ENCODE assay signal across 11 cellular contexts in the genomic region with DNA sequence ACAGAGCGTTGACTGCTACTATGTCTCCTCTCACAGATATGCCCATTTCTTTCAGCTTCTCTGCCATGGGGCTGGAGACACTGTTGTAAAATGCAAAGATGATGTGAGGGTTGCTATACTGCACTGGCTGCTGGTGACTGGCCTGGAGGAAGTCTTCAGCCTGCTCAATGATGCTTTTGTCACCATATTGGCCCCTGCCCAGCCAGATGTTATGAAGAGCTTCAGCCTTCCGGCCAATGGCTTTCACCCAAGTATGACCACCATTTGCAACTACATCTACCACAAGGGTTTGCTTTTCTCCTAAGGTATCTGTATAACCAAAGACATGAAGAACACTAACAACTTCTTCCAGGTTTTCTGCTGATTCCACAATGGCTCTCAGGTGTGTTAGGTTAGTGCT. TPM values are rescaled to one million over a fixed set of nuclear protein-coding genes. Genes with fewer than 3 reads are reported as not detected.
A peak's percentile ranks its signal among the peaks of the same experiment; 100 is the strongest.
DNase-seq lines count a peak whose midpoint lies in the region; ATAC-seq and TF ChIP-seq lines count a peak whose summit lies in the region.
"Had no signal": no experiment of that assay in that cellular context is flagged by ENCODE, and none has a peak within 500 bp of the region (broad histone marks: within the 10 kb centered on the region; RNA-seq: fewer than 3 reads in every experiment).

No MANE protein-coding gene starts in this region.

- no peak overlapping the region for H3K4me3 ChIP-seq in CD8-positive, alpha-beta T cell (ENCODE audit: low read depth, low read length)
- peak overlapping the region; percentile 74 for H3K4me3 ChIP-seq in Loucy (ENCODE audit: low read length, poor library complexity, severe bottlenecking)

- H3K9me3 ChIP-seq in CD8-positive, alpha-beta T cell (ENCODE audit: low read length): no peaks in the 10 kb centered on the region
- H3K9me3 ChIP-seq in Loucy (ENCODE audit: insufficient read depth, low read depth, low read length): no peaks in the 10 kb centered on the region

- POLR2A ChIA-PET in CD8-positive, alpha-beta T cell (lab: Charles Lee): interaction anchor here (3.5 kb wide), 1 partner anchor 22 kb away, joined by 27 read pairs; the partner anchor contains the start of genes MRPL32 and PSMA2

- no peak overlapping the region for H3K27ac Mint-ChIP-seq in CD8-positive, alpha-beta T cell
- no peak overlapping the region for H3K27ac Mint-ChIP-seq in nephron progenitor cell

- H3K27me3 Mint-ChIP-seq in CD8-positive, alpha-beta T cell (ENCODE audit: low read depth): no peaks in the 10 kb centered on the region
- no peaks in the 10 kb centered on the region for H3K27me3 Mint-ChIP-seq in nephron progenitor cell (ENCODE audit: low read depth, poor library complexity)

- peaks cover 10% of the 10 kb centered on the region; the same call in 1 of the 2 replicates for H3F3A ChIP-seq in Loucy (ENCODE audit: low read depth)

- no peaks in the 10 kb centered on the region for H3K9me3 Mint-ChIP-seq in CD8-positive, alpha-beta T cell
- no peaks in the 10 kb centered on the region for H3K9me3 Mint-ChIP-seq in nephron progenitor cell

- TF ChIP-seq CTCF in CD8-positive, alpha-beta T cell (IDR thresholded peaks at IDR 0.05): no peak
- TF ChIP-seq CTCF in Loucy (conservative IDR thresholded peaks at IDR 0.05; ENCODE audit: low read length): no peak
- TF ChIP-seq CTCF in nephron progenitor cell (IDR thresholded peaks at IDR 0.05): no peak

- CTCF ChIA-PET in CD8-positive, alpha-beta T cell (lab: Charles Lee): interaction anchor here (1.1 to 1.6 kb wide), 3 partner anchors 16 to 672 kb away, joined by 3 to 7 read pairs (median 4); partner anchors contain the start of gene STK17A

- peaks cover 17% of the 10 kb centered on the region for H3K79me2 ChIP-seq in Loucy (ENCODE audit: insufficient read depth, low read length)

- H2AFZ ChIP-seq in Loucy (ENCODE audit: low read length): no peak overlapping the region

- no peaks in the 10 kb centered on the region for H3K9me2 ChIP-seq in Loucy (replicated peaks; ENCODE audit: low read depth, low read length)

- no peaks in the 10 kb centered on the region for H3K27me3 ChIP-seq in CD8-positive, alpha-beta T cell (ENCODE audit: insufficient read depth, low read length)
- no peaks in the 10 kb centered on the region for H3K27me3 ChIP-seq in Loucy (ENCODE audit: insufficient read depth, low read length, poor library complexity, severe bottlenecking)

- H3K4me3 Mint-ChIP-seq in CD8-positive, alpha-beta T cell: peak overlapping the region; percentile 87
- H3K4me3 Mint-ChIP-seq in nephron progenitor cell: peak overlapping the region; percentile 99

- peaks cover 50% of the 10 kb centered on the region for H3K4me1 Mint-ChIP-seq in CD8-positive, alpha-beta T cell (ENCODE audit: low read depth)
- H3K4me1 Mint-ChIP-seq in nephron progenitor cell: peaks cover 47% of the 10 kb centered on the region

- H3K9ac ChIP-seq in Loucy (ENCODE audit: low read depth, low read length, poor library complexity, severe bottlenecking): peak overlapping the region; percentile 79

- H3K4me1 ChIP-seq in CD8-positive, alpha-beta T cell (ENCODE audit: insufficient read depth, low read length): peaks cover 34% of the 10 kb centered on the region
- H3K4me1 ChIP-seq in Loucy (ENCODE audit: insufficient read depth, low read length, poor library complexity, severe bottlenecking): peaks cover 70% of the 10 kb centered on the region

- H4K20me1 ChIP-seq in Loucy (ENCODE audit: insufficient read depth, low read length, poor library complexity, severe bottlenecking): no peaks in the 10 kb centered on the region

- H3K27ac ChIP-seq in CD8-positive, alpha-beta T cell (ENCODE audit: low read depth, low read length): no peak overlapping the region
- no peak overlapping the region for H3K27ac ChIP-seq in caudate nucleus (ENCODE audit: low read depth, low read length)

- peak overlapping the region; percentile 88 for H3K4me2 ChIP-seq in Loucy (ENCODE audit: low read depth, low read length, poor library complexity, severe bottlenecking)

- no peak for DNase-seq in CD8-positive, alpha-beta T cell
- DNase-seq in caudate nucleus (lab: John Stamatoyannopoulos, UW) (peak in 40 of 61 donors; percentile 2 to 56 (median 24)), nephron progenitor cell (no peak)
- no peak for DNase-seq in stimulated activated CD4-positive, alpha-beta T cell treated with anti-CD3 and anti-CD28 coated beads, Interleukin-4, amount 100 ng/mL, for 24 hours
- DNase-seq in central memory CD4-positive, alpha-beta T cell: no peak
- no peak for DNase-seq in stimulated activated CD4-positive, alpha-beta T cell treated with anti-CD3 and anti-CD28 coated beads, Interleukin-4, amount 100 ng/mL, for 4 hours
- DNase-seq: activated CD4-positive, alpha-beta T cell treated with anti-CD3 and anti-CD28 coated beads for 4 hours; NCI-H524 treated with DMSO at 0.1 percent for 48 hours; stimulated activated naive CD4-positive, alpha-beta T cell had no signal

- no peak for ATAC-seq in CD8-positive, alpha-beta T cell
- no peak for ATAC-seq in GM19452 (IDR thresholded peaks at IDR 0.05; ENCODE audit: unreplicated experiment)

- intact Hi-C loops in CD8-positive, alpha-beta T cell (cut with DNase I, micrococcal nuclease): loop anchor here in 1 of 2 experiments (2.0 to 5.0 kb wide), 2 partner anchors 20 to 1017 kb away; partner anchors contain the start of gene UBE2D4

- H3K36me3 Mint-ChIP-seq in CD8-positive, alpha-beta T cell: peaks cover 12% of the 10 kb centered on the region
- peaks cover 38% of the 10 kb centered on the region for H3K36me3 Mint-ChIP-seq in nephron progenitor cell (ENCODE audit: low read depth)

- peaks cover 4% of the 10 kb centered on the region for H3K36me3 ChIP-seq in CD8-positive, alpha-beta T cell (ENCODE audit: insufficient read depth, low read length)
- H3K36me3 ChIP-seq in Loucy (ENCODE audit: insufficient read depth, low read length): peaks cover 2% of the 10 kb centered on the region; the same call in 1 of the 2 replicates

RNA-seq across cellular contexts. Expression of gene C7orf25, which starts 1.6 kb away (rescaled TPM):
- 1 to 10 TPM; 2.1 to 2.2 TPM for total RNA-seq in CD8-positive, alpha-beta T cell

RNA-seq across cellular contexts. Expression of gene PSMA2, which starts 21.7 kb away (rescaled TPM):
- total RNA-seq in CD8-positive, alpha-beta T cell: 10 to 100 TPM; 43.6 to 47.9 TPM

RNA-seq across cellular contexts. Expression of gene MRPL32, which starts 21.9 kb away (rescaled TPM):
- total RNA-seq in CD8-positive, alpha-beta T cell: 10 to 100 TPM; 64.9 to 65.1 TPM

Comparison
In these comparisons a context has a peak if more than half of its experiments do, and no peak if none do; other contexts are left out.
1. DNase-seq: peak in caudate nucleus (40 of 61); none in CD8-positive, alpha-beta T cell (0 of 7), nephron progenitor cell (single experiment), stimulated activated CD4-positive, alpha-beta T cell treated with anti-CD3 and anti-CD28 coated beads, Interleukin-4, amount 100 ng/mL, for 24 hours (single experiment), central memory CD4-positive, alpha-beta T cell (single experiment) and stimulated activated CD4-positive, alpha-beta T cell treated with anti-CD3 and anti-CD28 coated beads, Interleukin-4, amount 100 ng/mL, for 4 hours (0 of 2).